ENCODE assay signal across 23 cellular contexts in the genomic region with DNA sequence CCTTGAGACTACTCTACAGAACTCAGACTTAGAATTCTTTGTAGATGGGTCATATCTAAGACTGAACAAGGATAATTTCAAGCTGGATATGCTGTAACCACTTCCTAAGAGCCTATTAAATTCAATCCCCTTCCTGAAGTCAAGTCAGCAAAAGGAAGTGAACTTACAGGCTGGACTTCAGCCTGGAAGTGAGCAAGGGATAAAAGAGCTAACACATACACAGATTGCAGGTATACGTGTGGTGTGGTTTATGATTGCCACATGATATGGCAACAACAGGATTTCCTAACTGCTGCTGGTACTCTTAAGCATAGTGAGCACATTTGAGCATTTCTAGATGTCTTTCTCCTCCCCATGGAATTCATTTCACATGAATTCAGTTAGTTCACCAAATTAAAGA.
"Had no signal": no experiment of that assay in that cellular context is flagged by ENCODE, and none has a peak within 500 bp of the region (broad histone marks: within the 10 kb centered on the region; RNA-seq: fewer than 3 reads in every experiment).

No MANE protein-coding gene starts in this region.

- H3K4me1 Mint-ChIP-seq: activated CD8-positive, alpha-beta memory T cell treated with anti-CD3 and anti-CD28 coated beads, Interleukin-2, amount 10 ng/mL, durations not matched to agents 7 days and 5 days; activated naive CD4-positive, alpha-beta T cell treated with anti-CD3 and anti-CD28 coated beads, Interleukin-2, amount 10 ng/mL, durations not matched to agents 7 days and 5 days; memory B cell; T-cell had no signal

- H3K27me3 Mint-ChIP-seq: stimulated activated naive CD8-positive, alpha-beta T cell treated with anti-CD3 and anti-CD28 coated beads, Interleukin-15, Interleukin-2, amounts not matched to agents 100 ng/mL and 50 ng/mL, for 24 hours; type B pancreatic cell had no signal

- H3K4me3 ChIP-seq: esophagus squamous epithelium, gastroesophageal sphincter, heart right ventricle, left ventricle myocardium inferior, SK-N-MC, skin epidermis, suprapubic skin had no signal

- H3K27ac Mint-ChIP-seq: activated CD4-positive, alpha-beta memory T cell treated with anti-CD3 and anti-CD28 coated beads for 36 hours; activated CD8-positive, alpha-beta memory T cell treated with anti-CD3 and anti-CD28 coated beads, Interleukin-2, amount 10 ng/mL, durations not matched to agents 7 days and 5 days; activated naive CD4-positive, alpha-beta T cell treated with anti-CD3 and anti-CD28 coated beads, Interleukin-2, amount 10 ng/mL, durations not matched to agents 7 days and 5 days; memory B cell; natural killer cell treated with Interleukin-12 subunit alpha and Interleukin-12 subunit beta and Interleukin-15 and Interleukin-18, amount 100 ng/mL, for 72 hours; stimulated activated naive CD8-positive, alpha-beta T cell treated with anti-CD3 and anti-CD28 coated beads, Interleukin-15, Interleukin-2, amounts not matched to agents 100 ng/mL and 50 ng/mL, for 24 hours; T-cell; type B pancreatic cell had no signal

- H3K36me3 ChIP-seq: esophagus squamous epithelium, gastroesophageal sphincter, heart right ventricle, left ventricle myocardium inferior, suprapubic skin, WERI-Rb-1 had no signal

- H3K9me3 Mint-ChIP-seq: activated CD4-positive, alpha-beta memory T cell treated with anti-CD3 and anti-CD28 coated beads for 36 hours; activated naive CD4-positive, alpha-beta T cell treated with anti-CD3 and anti-CD28 coated beads, Interleukin-2, amount 10 ng/mL, durations not matched to agents 7 days and 5 days; memory B cell; natural killer cell treated with Interleukin-12 subunit alpha and Interleukin-12 subunit beta and Interleukin-15 and Interleukin-18, amount 100 ng/mL, for 72 hours; stimulated activated naive CD8-positive, alpha-beta T cell treated with anti-CD3 and anti-CD28 coated beads, Interleukin-15, Interleukin-2, amounts not matched to agents 100 ng/mL and 50 ng/mL, for 24 hours; T-cell; type B pancreatic cell had no signal

- H3K36me3 Mint-ChIP-seq: activated CD4-positive, alpha-beta memory T cell treated with anti-CD3 and anti-CD28 coated beads for 36 hours; activated CD8-positive, alpha-beta memory T cell treated with anti-CD3 and anti-CD28 coated beads, Interleukin-2, amount 10 ng/mL, durations not matched to agents 7 days and 5 days; activated naive CD4-positive, alpha-beta T cell treated with anti-CD3 and anti-CD28 coated beads, Interleukin-2, amount 10 ng/mL, durations not matched to agents 7 days and 5 days; memory B cell; natural killer cell treated with Interleukin-12 subunit alpha and Interleukin-12 subunit beta and Interleukin-15 and Interleukin-18, amount 100 ng/mL, for 72 hours; T-cell; type B pancreatic cell had no signal

- ATAC-seq: activated CD8-positive, alpha-beta memory T cell treated with anti-CD3 and anti-CD28 coated beads, Interleukin-2, amount 10 ng/mL, durations not matched to agents 7 days and 5 days; gastroesophageal sphincter; heart right ventricle; natural killer cell treated with Interleukin-12 subunit alpha and Interleukin-12 subunit beta and Interleukin-15 and Interleukin-18, amount 100 ng/mL, for 72 hours; T-cell had no signal

- DNase-seq: activated CD4-positive, alpha-beta memory T cell treated with anti-CD3 and anti-CD28 coated beads for 36 hours; activated CD8-positive, alpha-beta memory T cell treated with anti-CD3 and anti-CD28 coated beads, Interleukin-2, amount 10 ng/mL, durations not matched to agents 7 days and 5 days; activated naive CD4-positive, alpha-beta T cell treated with anti-CD3 and anti-CD28 coated beads, Interleukin-2, amount 10 ng/mL, durations not matched to agents 7 days and 5 days; activated T-cell treated with anti-CD3 and anti-CD28 coated beads, Interleukin-2, amount 50 U/mL, for 1 hour; caudate nucleus; cortex of kidney; effector CD4-positive, alpha-beta T cell; esophagus squamous epithelium; heart right ventricle; kidney; left ventricle myocardium inferior; posterior cingulate gyrus; T-cell; T-helper 9 cell; WERI-Rb-1 had no signal

- H3K4me3 Mint-ChIP-seq: activated CD4-positive, alpha-beta memory T cell treated with anti-CD3 and anti-CD28 coated beads for 36 hours; activated CD8-positive, alpha-beta memory T cell treated with anti-CD3 and anti-CD28 coated beads, Interleukin-2, amount 10 ng/mL, durations not matched to agents 7 days and 5 days; activated naive CD4-positive, alpha-beta T cell treated with anti-CD3 and anti-CD28 coated beads, Interleukin-2, amount 10 ng/mL, durations not matched to agents 7 days and 5 days; memory B cell; natural killer cell treated with Interleukin-12 subunit alpha and Interleukin-12 subunit beta and Interleukin-15 and Interleukin-18, amount 100 ng/mL, for 72 hours; stimulated activated naive CD8-positive, alpha-beta T cell treated with anti-CD3 and anti-CD28 coated beads, Interleukin-15, Interleukin-2, amounts not matched to agents 100 ng/mL and 50 ng/mL, for 24 hours; T-cell; type B pancreatic cell had no signal

- FAIRE-seq: kidney had no signal

- H3K4me1 ChIP-seq: esophagus squamous epithelium, gastroesophageal sphincter, heart right ventricle, left ventricle myocardium inferior, suprapubic skin had no signal

- H3K27ac ChIP-seq: esophagus squamous epithelium, gastroesophageal sphincter, heart right ventricle, left ventricle myocardium inferior, SK-N-MC, skin epidermis, suprapubic skin, WERI-Rb-1 had no signal

- H3K9me3 ChIP-seq: esophagus squamous epithelium, gastroesophageal sphincter, left ventricle myocardium inferior, suprapubic skin had no signal

- H3K27me3 ChIP-seq: gastroesophageal sphincter, suprapubic skin had no signal
